ENCODE assay signal across 18 cellular contexts in genomic region chr12:30152705-30153104, GRCh38.
A peak's percentile ranks its signal among the peaks of the same experiment; 100 is the strongest.
DNase-seq lines count a peak whose midpoint lies in the region; TF ChIP-seq lines count a peak whose summit lies in the region.
"Had no signal": no experiment of that assay in that cellular context is flagged by ENCODE, and none has a peak within 500 bp of the region (broad histone marks: within the 10 kb centered on the region; RNA-seq: fewer than 3 reads in every experiment).

No MANE protein-coding gene starts in this region.

- peaks cover 4% of the 10 kb centered on the region for H3K9me3 ChIP-seq in Karpas-422 (ENCODE audit: low read length)
- H3K9me3 ChIP-seq: A549 had no signal

- H3K36me3 ChIP-seq in Karpas-422 (ENCODE audit: insufficient read depth, low read length) = no peaks in the 10 kb centered on the region

- no peak overlapping the region for H3K9ac ChIP-seq in Karpas-422 (ENCODE audit: low read length)

- H3K4me3 ChIP-seq in Karpas-422 (ENCODE audit: low read length) = no peak overlapping the region
- H3K4me3 ChIP-seq: A549 had no signal

- no peaks in the 10 kb centered on the region for H3K4me1 ChIP-seq in Karpas-422 (ENCODE audit: low read length)
- H3K4me1 ChIP-seq: A549 had no signal

- no peaks in the 10 kb centered on the region for H4K20me1 ChIP-seq in Karpas-422 (ENCODE audit: insufficient read depth, low read depth, low read length)

- H3K27me3 ChIP-seq in Karpas-422 (ENCODE audit: low read length) = 0 out of 2 replicates have a peak, but pooled peaks cover 3% of the 10 kb centered on the region

- no peaks in the 10 kb centered on the region for H3K79me2 ChIP-seq in Karpas-422 (ENCODE audit: low read length)

- H3K4me2 ChIP-seq in Karpas-422 (ENCODE audit: low read depth, low read length, poor library complexity, severe bottlenecking) = no peak overlapping the region
- H3K4me2 ChIP-seq: A549 had no signal

- TF ChIP-seq CTCF in GM10248 (IDR thresholded peaks at IDR 0.05; ENCODE audit: control extremely low read depth, extremely low read depth, low read depth, missing control alignments) = no peak

- H3K27ac ChIP-seq in Karpas-422 (ENCODE audit: low read length) = no peak overlapping the region
- H3K27ac ChIP-seq: A549, RWPE1 had no signal

- H3K9me2 ChIP-seq in Karpas-422 (replicated peaks; ENCODE audit: insufficient read depth, low read length) = no peaks in the 10 kb centered on the region

- CTCF ChIA-PET in GM10248 (lab: Yijun Ruan, JAX) = no interaction called here

- POLR2A ChIA-PET in GM10248 (lab: Yijun Ruan, JAX) = no interaction called here

- H2AFZ ChIP-seq in Karpas-422 (ENCODE audit: low read length) = no peak overlapping the region

- DNase-seq in NCI-H2171 treated with DMSO at 0.1 percent for 48 hours (lab: John Stamatoyannopoulos, UW) (peak; percentile 36), NCI-H2171 (lab: John Stamatoyannopoulos, UW) (no peak), DMS53 treated with DMSO at 0.1 percent for 48 hours (lab: John Stamatoyannopoulos, UW; ENCODE audit: unreplicated experiment) (peak; percentile 77), NCI-H748 treated with DMSO at 0.1 percent for 48 hours (lab: John Stamatoyannopoulos, UW) (peak; percentile 92), putamen (ENCODE audit: low spot score) (no peak), GM10248 (ENCODE audit: extremely low spot score) (no peak), Karpas-422 (no peak)
- DNase-seq: H9; HFFc6; MV-4-11; NCI-H1436 treated with DMSO at 0.1 percent for 48 hours; NCI-H1930; NCI-H524 treated with DMSO at 0.1 percent for 48 hours; NK-92 treated with Interleukin-12 subunit alpha and Interleukin-12 subunit beta, amount 100 ng/mL, for 24 hours; SHP77 treated with DMSO at 0.1 percent for 48 hours; T1000 had no signal

Comparison
In these comparisons a context has a peak if more than half of its experiments do, and no peak if none do; other contexts are left out.
1. DNase-seq: peak in NCI-H2171 treated with DMSO at 0.1 percent for 48 hours (single experiment), DMS53 treated with DMSO at 0.1 percent for 48 hours (single experiment) and NCI-H748 treated with DMSO at 0.1 percent for 48 hours (single experiment); none in NCI-H2171 (single experiment), putamen (single experiment), GM10248 (single experiment) and Karpas-422 (single experiment).